ENCODE assay signal across 22 cellular contexts in the genomic region with DNA sequence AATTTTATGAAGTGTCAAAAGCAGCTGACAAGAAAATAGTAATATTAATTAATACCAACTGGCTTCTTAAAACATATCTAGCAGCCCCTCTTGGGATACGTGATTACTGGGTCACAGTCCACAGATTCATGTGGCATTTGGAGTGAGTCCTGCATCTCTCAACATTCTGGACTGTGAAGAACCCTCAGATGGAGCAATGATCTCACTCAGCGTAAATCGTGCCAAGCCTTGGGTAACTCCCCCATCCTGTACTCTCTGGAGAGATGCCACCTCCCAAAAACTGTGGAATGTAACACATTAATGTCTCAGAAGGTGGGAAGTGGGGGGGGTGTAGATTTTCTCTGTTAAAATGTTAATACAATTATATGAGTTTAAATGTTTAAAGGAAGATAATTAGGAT.
A peak's percentile ranks its signal among the peaks of the same experiment; 100 is the strongest.
DNase-seq lines count a peak whose midpoint lies in the region; ATAC-seq and TF ChIP-seq lines count a peak whose summit lies in the region.
"Had no signal": no experiment of that assay in that cellular context is flagged by ENCODE, and none has a peak within 500 bp of the region (broad histone marks: within the 10 kb centered on the region; RNA-seq: fewer than 3 reads in every experiment).

No MANE protein-coding gene starts in this region.

- no peaks in the 10 kb centered on the region for H3K4me1 ChIP-seq in osteoblast (ENCODE audit: insufficient read depth, low read length)
- H3K4me1 ChIP-seq in BE2C, result peaks cover 7% of the 10 kb centered on the region
- H3K4me1 ChIP-seq: heart left ventricle had no signal

- no peak for ATAC-seq in GM19035 (IDR thresholded peaks at IDR 0.05; ENCODE audit: unreplicated experiment)
- ATAC-seq: sciatic nerve had no signal

- H3K27me3 ChIP-seq in osteoblast (ENCODE audit: insufficient read depth, low read length) (no peaks in the 10 kb centered on the region), BE2C (no peaks in the 10 kb centered on the region)
- H3K27me3 ChIP-seq: heart left ventricle had no signal

- no peaks in the 10 kb centered on the region for H4K20me1 ChIP-seq in osteoblast (ENCODE audit: insufficient read depth, low read length)

- no peak overlapping the region for H3K4me2 ChIP-seq in osteoblast (ENCODE audit: insufficient read depth, low read length)

- H3K4me3 ChIP-seq in osteoblast (ENCODE audit: insufficient read depth, low read length), result no peak overlapping the region
- H3K4me3 ChIP-seq in BE2C (ENCODE audit: low read depth, low read length), result no peak overlapping the region
- H3K4me3 ChIP-seq: heart left ventricle, thoracic aorta had no signal

- H2AFZ ChIP-seq in osteoblast (ENCODE audit: low read length), result no peak overlapping the region

- no peaks in the 10 kb centered on the region for H3K36me3 ChIP-seq in osteoblast (ENCODE audit: insufficient read depth, low read length)
- no peaks in the 10 kb centered on the region for H3K36me3 ChIP-seq in BE2C
- H3K36me3 ChIP-seq: heart left ventricle, thoracic aorta had no signal

- TF ChIP-seq CTCF in osteoblast (IDR thresholded peaks at IDR 0.05; ENCODE audit: extremely low read depth, low read depth, low read length) (no peak), BE2C (IDR thresholded peaks at IDR 0.05; ENCODE audit: low read depth, low read length) (no peak)

- no peaks in the 10 kb centered on the region for H3K9me3 ChIP-seq in osteoblast (ENCODE audit: low read depth, low read length)
- no peaks in the 10 kb centered on the region for H3K9me3 ChIP-seq in BE2C
- H3K9me3 ChIP-seq: thoracic aorta had no signal

- DNase-seq in AG20443 (ENCODE audit: low spot score) (peak; percentile 68), M059J (ENCODE audit: low read depth) (peak; percentile 2), fibroblast of gingiva (ENCODE audit: low read depth) (peak; percentile 41), osteoblast (ENCODE audit: insufficient read length, low spot score, missing footprints) (peak; percentile 10), BE2C (no peak), cerebellum (ENCODE audit: low spot score) (no peak)
- DNase-seq: activated CD4-positive, alpha-beta T cell treated with anti-CD3 and anti-CD28 coated beads for 4 hours; activated CD8-positive, alpha-beta memory T cell treated with anti-CD3 and anti-CD28 coated beads for 24 hours; activated effector memory CD4-positive, alpha-beta T cell treated with Interleukin-2 at 50 U/mL for 16 hours; activated naive CD8-positive, alpha-beta T cell treated with anti-CD3 and anti-CD28 coated beads for 36 hours; aorta; GOT3; heart left ventricle; HFFc6; kidney; NCI-H146; posterior cingulate gyrus; stimulated activated naive CD4-positive, alpha-beta T cell treated with Interleukin-2 at 50 U/mL for 16 hours had no signal

- no peak overlapping the region for H3K27ac ChIP-seq in osteoblast (ENCODE audit: low read depth, low read length)
- H3K27ac ChIP-seq: C4-2B, heart left ventricle, thoracic aorta had no signal

- H3K79me2 ChIP-seq in osteoblast (ENCODE audit: insufficient read depth, low read length), result no peaks in the 10 kb centered on the region

Comparison
In these comparisons a context has a peak if more than half of its experiments do, and no peak if none do; other contexts are left out.
1. DNase-seq: peak in AG20443 (single experiment), M059J (single experiment), fibroblast of gingiva (single experiment) and osteoblast (single experiment); none in BE2C (single experiment) and cerebellum (single experiment).